ENCODE assay signal across 7 cellular contexts in genomic region chr9:10268500-10269485, GRCh38.
DNase-seq lines count a peak whose midpoint lies in the region; ATAC-seq and TF ChIP-seq lines count a peak whose summit lies in the region.

No MANE protein-coding gene starts in this region.

- H4K91ac ChIP-seq in IMR-90 (ENCODE audit: insufficient read depth, low read depth, low read length): 0 out of 2 replicates have a peak overlapping the region, but pooled peaks have one; percentile 41

- no peak overlapping the region for H2AK5ac ChIP-seq in IMR-90 (ENCODE audit: low read depth, low read length)

- no peaks in the 10 kb centered on the region for H3K9me1 ChIP-seq in IMR-90 (ENCODE audit: insufficient read depth, low read length)

- TF ChIP-seq RAD21 in IMR-90 (IDR thresholded peaks at IDR 0.05; ENCODE audit: low read length): peak; percentile 60

- 0 out of 2 replicates have a peak overlapping the region, but pooled peaks have one; percentile 48 for H3K14ac ChIP-seq in IMR-90 (replicated peaks; ENCODE audit: low read depth, low read length)

- H3K4me1 ChIP-seq in IMR-90 (ENCODE audit: control insufficient read depth, insufficient read depth, low read length): no peaks in the 10 kb centered on the region; the same call in 1 of the 2 replicates
- H3K4me1 ChIP-seq in SJCRH30: no peaks in the 10 kb centered on the region; the same call in 1 of the 2 replicates
- H3K4me1 ChIP-seq in heart right ventricle: peaks cover 0 to 4% (median 0%) of the 10 kb centered on the region in 9 donors
- H3K4me1 ChIP-seq in upper lobe of right lung: peaks cover 3% of the 10 kb centered on the region
- peaks cover 0 to 1% of the 10 kb centered on the region in 2 donors for H3K4me1 ChIP-seq in aorta (ENCODE audit: control insufficient read depth in 1 of 2, insufficient read depth in 2 of 2, low read length in 2 of 2)

- peak overlapping the region; percentile 80; the same call in 1 of the 2 replicates for H3K4me2 ChIP-seq in IMR-90 (ENCODE audit: low read depth, low read length)

- BruUV-seq in IMR-90 (replicated peaks; lab: Mats Ljungman, UMichigan): no TSS peak

- H2BK120ac ChIP-seq in IMR-90 (ENCODE audit: low read depth, low read length): 0 out of 2 replicates have a peak overlapping the region, but pooled peaks have one; percentile 52

- intact Hi-C loops in IMR-90 (cut with micrococcal nuclease) (loop anchor here (1.0 to 5.0 kb wide), 2 partner anchors 208 to 221 kb away; no protein-coding TSS in a partner anchor), heart right ventricle (cut with DNase I) (loop anchor here in 7 of 10 donors (2.0 to 10.0 kb wide), 4 partner anchors 204 to 208 kb away; no protein-coding TSS in a partner anchor), upper lobe of right lung (cut with DNase I) (no loop called here), aorta (cut with DNase I) (no loop called here)

- H3K27me3 ChIP-seq in IMR-90 (ENCODE audit: control insufficient read depth, insufficient read depth, low read length) (no peaks in the 10 kb centered on the region), SJCRH30 (no peaks in the 10 kb centered on the region), heart right ventricle (no peaks in the 10 kb centered on the region), upper lobe of right lung (no peaks in the 10 kb centered on the region), aorta (ENCODE audit: control insufficient read depth in 1 of 2, insufficient read depth in 2 of 2, low read length in 1 of 2) (no peaks in the 10 kb centered on the region)

- no peak overlapping the region for H2BK15ac ChIP-seq in IMR-90 (ENCODE audit: low read depth, low read length)

- no peaks in the 10 kb centered on the region for H4K20me1 ChIP-seq in IMR-90 (ENCODE audit: insufficient read depth, low read length)

- dilution Hi-C loops in IMR-90 (cut with HindIII; ENCODE audit: low sequenced_read_pairs, unreplicated experiment): no loop called here

- H4K5ac ChIP-seq in IMR-90 (ENCODE audit: low read depth, low read length): no peak overlapping the region

- POLR2A ChIA-PET in IMR-90 (lab: Charles Lee; ENCODE audit: unreplicated experiment): no interaction called here

- H3K27ac ChIP-seq in IMR-90 (ENCODE audit: insufficient read depth, low read length) (no peak overlapping the region), SJCRH30 (no peak overlapping the region), heart right ventricle (peak overlapping the region in 2 of 10 donors; percentile 7 to 48), upper lobe of right lung (no peak overlapping the region), aorta (ENCODE audit: low read depth in 1 of 2, low read length in 2 of 2) (no peak overlapping the region)

- H3K23ac ChIP-seq in IMR-90 (ENCODE audit: low read depth, low read length): no peak overlapping the region

- no peak overlapping the region for H3K9ac ChIP-seq in IMR-90 (ENCODE audit: low read depth, low read length)

- CTCF ChIA-PET in IMR-90 (lab: Yijun Ruan, JAX): interaction anchor here (0.6 to 1.0 kb wide), 3 partner anchors 22 to 209 kb away, joined by 3 to 7 read pairs (median 3); no protein-coding TSS in a partner anchor

- H2BK5ac ChIP-seq in IMR-90 (ENCODE audit: low read depth, low read length, poor library complexity, severe bottlenecking): peak overlapping the region; percentile 45

- H2AK9ac ChIP-seq in IMR-90 (replicated peaks; ENCODE audit: low read depth, low read length, poor library complexity): no peak overlapping the region

- H3K79me1 ChIP-seq in IMR-90 (ENCODE audit: low read depth in 1 of 2, low read length in 2 of 2): no peaks in the 10 kb centered on the region

- peak; percentile 55 for TF ChIP-seq CTCF in IMR-90 (conservative IDR thresholded peaks at IDR 0.05; ENCODE audit: low read depth, low read length)
- peak in 8 of 9 donors; percentile 13 to 61 (median 48) for TF ChIP-seq CTCF in heart right ventricle (IDR thresholded peaks at IDR 0.05)
- peak; percentile 41 for TF ChIP-seq CTCF in upper lobe of right lung (IDR thresholded peaks at IDR 0.05)

- H3K36me3 ChIP-seq in IMR-90 (ENCODE audit: control insufficient read depth, insufficient read depth, low read length) (no peaks in the 10 kb centered on the region), SJCRH30 (no peaks in the 10 kb centered on the region), heart right ventricle (no peaks in the 10 kb centered on the region), upper lobe of right lung (no peaks in the 10 kb centered on the region), aorta (ENCODE audit: control insufficient read depth in 1 of 2, insufficient read depth in 2 of 2, low read length in 1 of 2) (no peaks in the 10 kb centered on the region)

- H3K4me3 ChIP-seq in IMR-90 (ENCODE audit: insufficient read depth, low read depth, low read length): 0 out of 2 replicates have a peak overlapping the region, but pooled peaks have one; percentile 5
- H3K4me3 ChIP-seq in SJCRH30: 0 out of 2 replicates have a peak overlapping the region, but pooled peaks have one; percentile 19
- peak overlapping the region in 1 of 10 donors; percentile 16 for H3K4me3 ChIP-seq in heart right ventricle
- H3K4me3 ChIP-seq in upper lobe of right lung: no peak overlapping the region
- H3K4me3 ChIP-seq in aorta (ENCODE audit: low read length in 2 of 2): peak overlapping the region in 1 of 2 donors; percentile 8

- no peak for TF ChIP-seq POLR2A in IMR-90 (IDR thresholded peaks at IDR 0.05; ENCODE audit: low read depth, low read length)

- H3K4ac ChIP-seq in IMR-90 (ENCODE audit: low read depth, low read length): no peak overlapping the region

- no CpG with 5 or more reads among the region's 8 CpGs for WGBS in IMR-90 (ENCODE audit: extremely low coverage in 2 of 2, insufficient read length in 1 of 2), 2 experiments
- WGBS in heart right ventricle, 2 donors: 6 to 7% methylated on average over 8 of the region's 8 CpGs
- 24 to 26% methylated on average over 8 of the region's 8 CpGs for WGBS in aorta, 2 donors

- no peak overlapping the region for H3K18ac ChIP-seq in IMR-90 (ENCODE audit: low read depth, low read length)

- H3K9me3 ChIP-seq in IMR-90 (ENCODE audit: control insufficient read depth, insufficient read depth, low read length) (no peaks in the 10 kb centered on the region), SJCRH30 (replicated peaks) (no peaks in the 10 kb centered on the region), heart right ventricle (no peaks in the 10 kb centered on the region), upper lobe of right lung (no peaks in the 10 kb centered on the region), aorta (ENCODE audit: control insufficient read depth, low read length) (no peaks in the 10 kb centered on the region)

- H2BK20ac ChIP-seq in IMR-90 (ENCODE audit: low read depth, low read length): peak overlapping the region; percentile 60; the same call in 1 of the 2 replicates

- peak overlapping the region in 1 of 2 experiments; percentile 80; a peak in 2 of 4 replicates for H4K8ac ChIP-seq in IMR-90 (ENCODE audit: low read depth in 2 of 2, low read length in 2 of 2)

- peak; percentile 59 for ATAC-seq in GM19035 (IDR thresholded peaks at IDR 0.05; ENCODE audit: unreplicated experiment)
- ATAC-seq in IMR-90 (ENCODE audit: low read depth): peak; percentile 42; the same call in 1 of the 2 replicates
- ATAC-seq in heart right ventricle: peak in 7 of 8 donors; percentile 62 to 87 (median 81)
- ATAC-seq in upper lobe of right lung: peak; percentile 74
- ATAC-seq in aorta (ENCODE audit: low FRiP score): no peak

- peak; percentile 12 for DNase-seq in IMR-90
- DNase-seq in SJCRH30: peak; percentile 35 to 77
- peak in 1 of 2 donors; percentile 38 for DNase-seq in heart right ventricle
- no peak for DNase-seq in upper lobe of right lung
- DNase-seq in aorta: no peak
- no peak for DNase-seq in central memory CD4-positive, alpha-beta T cell

- in situ Hi-C loops in IMR-90 (cut with MboI; ENCODE audit: low sequenced_read_pairs): no loop called here

- no peak overlapping the region for H2AFZ ChIP-seq in IMR-90 (replicated peaks; ENCODE audit: low read length, poor library complexity)

- H3K56ac ChIP-seq in IMR-90 (ENCODE audit: extremely low read depth, insufficient read depth, low read length): no peak overlapping the region

TF ChIP-seq in IMR-90, 13 proteins besides CTCF, POLR2A, EP300 and RAD21:
- peak; percentile 51 for TF ChIP-seq SMC3 (IDR thresholded peaks at IDR 0.05; ENCODE audit: low read depth, low read length)
- TF ChIP-seq ELK1 (IDR thresholded peaks at IDR 0.05; ENCODE audit: borderline replicate concordance, low read depth, low read length): no peak
- no peak for TF ChIP-seq NFE2L2 (IDR thresholded peaks at IDR 0.05; ENCODE audit: low read depth, low read length)
- no peak for TF ChIP-seq CEBPB (IDR thresholded peaks at IDR 0.05; ENCODE audit: low read depth, low read length)
- no peak for TF ChIP-seq MAZ (IDR thresholded peaks at IDR 0.05; ENCODE audit: borderline replicate concordance, low read depth, low read length)

Comparison
In these comparisons a context has a peak if more than half of its experiments do, and no peak if none do; other contexts are left out.
1. DNase-seq: peak in IMR-90 (single experiment) and SJCRH30 (2 of 2); none in upper lobe of right lung (single experiment), aorta (0 of 2) and central memory CD4-positive, alpha-beta T cell (single experiment).
2. intact Hi-C loops: an anchor here in IMR-90 (1.0 to 5.0 kb wide) and heart right ventricle (2.0 to 10.0 kb wide); none called in upper lobe of right lung and aorta.
3. Peak in every context shown above with its lines, with median percentiles within 50 percentile points of each other: CTCF ChIP-seq.